Comparison of ENCODE assay signal across 11 cellular contexts in genomic region chr5:170319281-170319680, GRCh38. TPM values are rescaled to one million over a fixed set of nuclear protein-coding genes. Genes with fewer than 3 reads are reported as not detected.
"Had no signal": no experiment of that assay in that cellular context is flagged by ENCODE, and none has a peak within 500 bp of the region (broad histone marks: within the 10 kb centered on the region; RNA-seq: fewer than 3 reads in every experiment).

No MANE protein-coding gene starts in this region.

- DNase-seq: activated CD4-positive, alpha-beta T cell treated with anti-CD3 and anti-CD28 coated beads, Interleukin-2, amount 50 U/mL, for 1 hour; activated effector memory CD4-positive, alpha-beta T cell treated with Interleukin-2 at 50 U/mL for 16 hours; cortex of kidney; gastrocnemius medialis; left lung; stimulated activated CD4-positive, alpha-beta T cell treated with anti-CD3 and anti-CD28 coated beads, Interleukin-2, amount 100 ng/mL, for 24 hours; stomach had no signal

- ATAC-seq: gastrocnemius medialis, left lung had no signal

- H3K27ac Mint-ChIP-seq: mesothelial cell of epicardium, progenitor cell of endocrine pancreas, type B pancreatic cell had no signal

- H3K9me3 Mint-ChIP-seq: mesothelial cell of epicardium, type B pancreatic cell had no signal

- H3K4me3 Mint-ChIP-seq: mesothelial cell of epicardium, type B pancreatic cell had no signal

- H3K36me3 Mint-ChIP-seq: mesothelial cell of epicardium, type B pancreatic cell had no signal

- H3K27me3 Mint-ChIP-seq: type B pancreatic cell had no signal

RNA-seq across cellular contexts. Expression of gene LCP2, which starts 21.7 kb away (rescaled TPM):
- total RNA-seq: mesothelial cell of epicardium, osteoblast, progenitor cell of endocrine pancreas had no signal
